1 cellular context compared by ENCODE assay signal in the genomic region with DNA sequence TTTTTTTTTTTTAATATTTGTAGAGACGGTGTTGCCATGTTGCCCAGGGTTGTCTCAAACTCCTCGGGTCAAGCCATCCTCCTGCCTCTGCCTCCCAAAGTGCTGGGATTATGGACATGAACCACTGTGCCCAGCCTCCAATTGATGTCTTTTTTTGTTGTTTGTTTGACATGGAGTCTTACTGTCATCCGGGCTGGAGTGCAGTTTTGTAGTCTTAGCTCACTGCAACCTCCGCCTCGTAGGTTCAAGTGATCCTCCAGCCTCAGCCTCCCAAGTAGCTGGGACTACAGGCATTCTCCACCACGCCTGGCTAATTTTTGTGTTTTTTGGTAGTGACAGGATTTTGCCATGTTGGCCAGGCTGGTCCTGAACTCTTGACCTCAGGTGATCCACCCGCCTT.
TF ChIP-seq lines count a peak whose summit lies in the region.

No MANE protein-coding gene starts in this region.

TF ChIP-seq in HepG2, 621 proteins besides CTCF, POLR2A, EP300 and RAD21:
- TF ChIP-seq, protein P1, sequence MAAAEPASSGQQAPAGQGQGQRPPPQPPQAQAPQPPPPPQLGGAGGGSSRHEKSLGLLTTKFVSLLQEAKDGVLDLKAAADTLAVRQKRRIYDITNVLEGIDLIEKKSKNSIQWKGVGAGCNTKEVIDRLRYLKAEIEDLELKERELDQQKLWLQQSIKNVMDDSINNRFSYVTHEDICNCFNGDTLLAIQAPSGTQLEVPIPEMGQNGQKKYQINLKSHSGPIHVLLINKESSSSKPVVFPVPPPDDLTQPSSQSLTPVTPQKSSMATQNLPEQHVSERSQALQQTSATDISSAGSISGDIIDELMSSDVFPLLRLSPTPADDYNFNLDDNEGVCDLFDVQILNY (CRISPR knock-in tag; conservative IDR thresholded peaks at IDR 0.05) = no peak
- 0 out of 2 replicates have a peak, but pooled peaks have one; percentile 23 for TF ChIP-seq RFXAP (CRISPR knock-in tag; IDR thresholded peaks at IDR 0.05; ENCODE audit: borderline replicate concordance)
- TF ChIP-seq, protein P2, sequence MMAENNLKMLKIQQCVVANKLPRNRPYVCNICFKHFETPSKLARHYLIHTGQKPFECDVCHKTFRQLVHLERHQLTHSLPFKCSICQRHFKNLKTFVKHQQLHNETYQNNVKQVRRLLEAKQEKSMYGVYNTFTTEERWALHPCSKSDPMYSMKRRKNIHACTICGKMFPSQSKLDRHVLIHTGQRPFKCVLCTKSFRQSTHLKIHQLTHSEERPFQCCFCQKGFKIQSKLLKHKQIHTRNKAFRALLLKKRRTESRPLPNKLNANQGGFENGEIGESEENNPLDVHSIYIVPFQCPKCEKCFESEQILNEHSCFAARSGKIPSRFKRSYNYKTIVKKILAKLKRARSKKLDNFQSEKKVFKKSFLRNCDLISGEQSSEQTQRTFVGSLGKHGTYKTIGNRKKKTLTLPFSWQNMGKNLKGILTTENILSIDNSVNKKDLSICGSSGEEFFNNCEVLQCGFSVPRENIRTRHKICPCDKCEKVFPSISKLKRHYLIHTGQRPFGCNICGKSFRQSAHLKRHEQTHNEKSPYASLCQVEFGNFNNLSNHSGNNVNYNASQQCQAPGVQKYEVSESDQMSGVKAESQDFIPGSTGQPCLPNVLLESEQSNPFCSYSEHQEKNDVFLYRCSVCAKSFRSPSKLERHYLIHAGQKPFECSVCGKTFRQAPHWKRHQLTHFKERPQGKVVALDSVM (CRISPR knock-in tag; IDR thresholded peaks at IDR 0.05) = peak; percentile 69
TF ChIP-seq in HepG2: peak in this region for 2.
